In the genomic region with DNA sequence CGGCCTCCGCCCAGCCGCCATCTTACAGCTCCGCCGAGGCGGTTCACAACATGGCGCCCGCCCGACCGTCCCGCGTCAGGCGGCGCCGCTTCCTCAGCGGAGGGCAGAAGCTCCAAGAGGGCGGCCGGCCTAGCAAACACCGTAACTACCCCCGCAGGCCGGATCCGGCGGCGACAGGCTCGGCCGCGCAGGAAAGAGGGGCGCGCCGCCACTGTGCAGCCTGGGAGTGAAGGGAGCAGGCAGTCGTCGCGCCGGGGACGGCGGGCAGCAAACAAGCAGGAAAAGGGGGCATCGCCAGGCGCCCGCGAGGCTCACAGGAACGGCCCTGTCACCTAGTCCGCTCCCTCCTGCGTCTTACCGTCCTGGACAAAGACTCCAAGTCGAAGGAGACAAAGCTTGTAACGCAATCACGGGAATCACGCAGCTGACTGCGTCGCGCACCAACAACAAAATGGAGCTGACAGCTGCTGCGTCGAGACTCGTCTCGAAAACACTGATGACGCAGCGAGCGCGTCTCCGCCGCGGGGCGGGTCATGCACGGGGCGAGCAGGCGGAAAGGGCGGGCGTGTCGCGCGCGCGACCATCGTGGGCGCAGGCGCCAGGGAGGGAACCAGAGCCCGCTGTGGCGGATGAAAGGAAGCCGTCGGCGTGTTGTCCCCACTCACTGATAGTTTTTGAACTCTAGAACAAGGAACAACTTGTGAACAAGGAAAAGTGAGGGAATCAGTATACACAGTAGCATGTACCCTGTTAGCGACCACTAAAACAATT, we compare ENCODE assay signal across 8 cellular contexts. TPM values are rescaled to one million over a fixed set of nuclear protein-coding genes. Genes with fewer than 3 reads are reported as not detected.
DNase-seq lines count a peak whose midpoint lies in the region; ATAC-seq lines count a peak whose summit lies in the region.

A gene (minus strand): TSS at position 453 of the 771 bp plus-strand sequence. CDS start 2,796 bp downstream, outside the sequence.

- peaks cover 10% of the 10 kb centered on the region for H3K36me3 Mint-ChIP-seq in IgD-negative memory B cell

- H3K27ac Mint-ChIP-seq in IgD-negative memory B cell, result peak within 1 kb of the TSS; percentile 85 to 100 (median 98)

- H3K9me3 ChIP-seq in mononuclear cell (ENCODE audit: low read depth, low read length), result no peaks in the 10 kb centered on the region

- peaks cover 27 to 34% (median 33%) of the 10 kb centered on the region in 3 donors for H3K4me1 Mint-ChIP-seq in IgD-negative memory B cell

- H3K27me3 Mint-ChIP-seq in IgD-negative memory B cell, result no peaks in the 10 kb centered on the region

- ATAC-seq in GM21576 (IDR thresholded peaks at IDR 0.05; ENCODE audit: unreplicated experiment), result peak; percentile 77

- DNase-seq in DMS 273 treated with DMSO at 0.1 percent for 48 hours (lab: John Stamatoyannopoulos, UW) (peak; percentile 68), OCI-M1 (lab: John Stamatoyannopoulos, UW) (peak; percentile 94), activated T-cell treated with anti-CD3 and anti-CD28 coated beads for 24 hours (ENCODE audit: low read depth) (peak; percentile 97), epidermal melanocyte (ENCODE audit: insufficient read length, low spot score) (peak; percentile 84)
- DNase-seq in stimulated activated CD8-positive, alpha-beta memory T cell treated with anti-CD3 and anti-CD28 coated beads, Interleukin-2, amount 100 ng/mL, for 48 hours (ENCODE audit: low read depth in 2 of 2), result peak; percentile 97

- H3K27me3 ChIP-seq in mononuclear cell (ENCODE audit: insufficient read depth, low read length), result no peaks in the 10 kb centered on the region

- H3K9me3 Mint-ChIP-seq in IgD-negative memory B cell, result no peaks in the 10 kb centered on the region

- peak within 1 kb of the TSS; percentile 91 to 100 (median 98) for H3K4me3 Mint-ChIP-seq in IgD-negative memory B cell

- H3K4me3 ChIP-seq in mononuclear cell (ENCODE audit: low read length), result peak within 1 kb of the TSS; percentile 100

- peaks cover 43% of the 10 kb centered on the region for H3K4me1 ChIP-seq in mononuclear cell (ENCODE audit: insufficient read depth, low read length)

RNA-seq across cellular contexts. Expression of the gene that starts here (rescaled TPM):
- 83.8 TPM for polyA plus RNA-seq in IgD-negative memory B cell
- 635 TPM for total RNA-seq in mononuclear cell

Comparison
In these comparisons a context has a peak if more than half of its experiments do, and no peak if none do; other contexts are left out.
1. Peak in every context shown above with its lines: DNase-seq, ATAC-seq and H3K4me3 ChIP-seq.